Comparison of ENCODE assay signal across 19 cellular contexts in the genomic region with DNA sequence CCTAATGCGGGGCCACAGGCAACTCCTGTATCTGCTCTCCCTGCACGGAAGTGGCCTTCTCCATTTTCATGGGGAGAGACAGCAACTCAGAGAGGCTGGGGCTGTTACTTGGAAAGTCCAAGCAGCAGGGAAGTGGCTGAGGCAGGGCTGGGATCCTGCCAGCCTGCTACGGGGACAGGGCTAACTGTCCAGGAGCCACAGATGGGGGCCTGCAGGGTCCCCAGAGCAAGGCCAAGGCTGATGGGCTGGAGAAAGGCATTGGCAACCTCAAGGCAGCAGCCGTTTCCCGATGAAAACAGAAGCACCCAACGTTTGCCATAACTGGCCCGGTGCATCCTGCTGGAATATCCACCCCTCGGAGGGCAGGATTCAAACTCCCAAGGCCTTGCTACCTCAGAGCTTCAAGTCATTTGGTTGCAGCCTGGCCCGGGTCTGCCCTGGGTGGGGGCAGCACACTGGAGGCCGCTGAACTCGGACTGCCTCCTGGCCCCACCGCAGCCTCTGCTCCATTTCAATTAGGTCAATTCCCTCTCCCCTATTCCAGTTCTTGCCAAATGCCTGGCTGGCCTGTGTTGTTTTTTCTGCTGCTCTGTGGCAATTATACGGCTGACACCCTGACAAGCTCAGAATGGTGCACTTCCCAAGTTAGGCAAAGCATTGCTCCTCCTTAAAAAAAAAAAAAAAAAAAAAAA.
A peak's percentile ranks its signal among the peaks of the same experiment; 100 is the strongest.
DNase-seq lines count a peak whose midpoint lies in the region; ATAC-seq and TF ChIP-seq lines count a peak whose summit lies in the region.
"Had no signal": no experiment of that assay in that cellular context is flagged by ENCODE, and none has a peak within 500 bp of the region (broad histone marks: within the 10 kb centered on the region; RNA-seq: fewer than 3 reads in every experiment).

No MANE protein-coding gene starts in this region.

- no peak for TF ChIP-seq POLR2A in heart left ventricle (IDR thresholded peaks at IDR 0.05)
- no peak for TF ChIP-seq POLR2A in tibial nerve (IDR thresholded peaks at IDR 0.05)

- H3K36me3 ChIP-seq in BLaER1 (no peaks in the 10 kb centered on the region), WERI-Rb-1 (no peaks in the 10 kb centered on the region; the same call in 1 of the 2 replicates), heart left ventricle (no peaks in the 10 kb centered on the region), parathyroid adenoma (ENCODE audit: control insufficient read depth, insufficient read depth, low read length) (no peaks in the 10 kb centered on the region), tibial nerve (no peaks in the 10 kb centered on the region)
- H3K36me3 ChIP-seq: brain microvascular endothelial cell, SJSA1 had no signal

- H3K79me2 ChIP-seq in parathyroid adenoma: no peaks in the 10 kb centered on the region

- no peak for TF ChIP-seq EP300 in tibial nerve (IDR thresholded peaks at IDR 0.05)

- H3K9me3 ChIP-seq in BLaER1 (no peaks in the 10 kb centered on the region), WERI-Rb-1 (ENCODE audit: severe bottlenecking) (no peaks in the 10 kb centered on the region), heart left ventricle (no peaks in the 10 kb centered on the region), parathyroid adenoma (ENCODE audit: control insufficient read depth, low read length) (no peaks in the 10 kb centered on the region), tibial nerve (no peaks in the 10 kb centered on the region)
- H3K9me3 ChIP-seq: SJSA1, testis had no signal

- DNase-seq in WERI-Rb-1: no peak
- peak in 3 of 5 donors; percentile 45 to 79 (median 73) for DNase-seq in heart left ventricle
- DNase-seq in tibial nerve (ENCODE audit: low spot score in 2 of 2): no peak
- no peak for DNase-seq in NCI-H128 (lab: John Stamatoyannopoulos, UW; ENCODE audit: unreplicated experiment)
- DNase-seq in NCI-H446 treated with DMSO at 0.1 percent for 48 hours (lab: John Stamatoyannopoulos, UW): no peak
- DNase-seq: activated naive CD4-positive, alpha-beta T cell treated with anti-CD3 and anti-CD28 coated beads for 36 hours; brain microvascular endothelial cell; COR-L47; effector CD8-positive, alpha-beta T cell; GDM1; GM23248; Kasumi-1; T-helper 9 cell had no signal

- peaks cover 29% of the 10 kb centered on the region for H4K20me1 ChIP-seq in BLaER1

- H3K4me2 ChIP-seq in BLaER1 (peak overlapping the region; percentile 91), parathyroid adenoma (ENCODE audit: low read length) (no peak overlapping the region)

- H3K9ac ChIP-seq in BLaER1 (no peak overlapping the region; the same call in 1 of the 2 replicates), parathyroid adenoma (no peak overlapping the region)
- H3K9ac ChIP-seq: GM23248 had no signal

- peak overlapping the region; percentile 25; the same call in 1 of the 2 replicates for H3K27ac ChIP-seq in BLaER1
- peak overlapping the region; percentile 29; the same call in 1 of the 2 replicates for H3K27ac ChIP-seq in WERI-Rb-1
- H3K27ac ChIP-seq in heart left ventricle: peak overlapping the region in 10 of 12 donors; percentile 37 to 84 (median 67)
- no peak overlapping the region for H3K27ac ChIP-seq in parathyroid adenoma
- peak overlapping the region in 1 of 4 donors; percentile 71 for H3K27ac ChIP-seq in tibial nerve
- H3K27ac ChIP-seq: brain microvascular endothelial cell, GM23248, SJSA1 had no signal

- H3K27me3 ChIP-seq in BLaER1 (peaks cover 12% of the 10 kb centered on the region), WERI-Rb-1 (ENCODE audit: insufficient read depth, low read depth, severe bottlenecking) (no peaks in the 10 kb centered on the region), heart left ventricle (peaks cover 0 to 12% (median 0%) of the 10 kb centered on the region in 9 donors), parathyroid adenoma (ENCODE audit: control insufficient read depth, insufficient read depth, low read length) (no peaks in the 10 kb centered on the region), tibial nerve (peaks cover 0 to under 1% of the 10 kb centered on the region in 2 donors)
- H3K27me3 ChIP-seq: testis had no signal

- no peak for TF ChIP-seq CTCF in WERI-Rb-1 (IDR thresholded peaks at IDR 0.05; ENCODE audit: low read depth, low read length)
- TF ChIP-seq CTCF in heart left ventricle (IDR thresholded peaks at IDR 0.05): no peak
- TF ChIP-seq CTCF in parathyroid adenoma (IDR thresholded peaks at IDR 0.05): no peak
- no peak for TF ChIP-seq CTCF in tibial nerve (IDR thresholded peaks at IDR 0.05)

- ATAC-seq in heart left ventricle (peak; percentile 9 to 64 (median 28)), HG03175 (IDR thresholded peaks at IDR 0.05; ENCODE audit: unreplicated experiment) (no peak)
- ATAC-seq: naive thymus-derived CD8-positive, alpha-beta T cell had no signal

- intact Hi-C loops in heart left ventricle (cut with DNase I): no loop called here

- H2AFZ ChIP-seq in parathyroid adenoma: peak overlapping the region; percentile 25
- H2AFZ ChIP-seq: GM23248 had no signal

- WGBS in heart left ventricle, 4 donors: 68 to 82% (median 76%) methylated on average over 6 to 13 of the region's 13 CpGs
- 43 to 47% methylated on average over 8 to 9 of the region's 13 CpGs for WGBS in tibial nerve, 2 donors

- H3K4me1 ChIP-seq in BLaER1 (peaks cover 96% of the 10 kb centered on the region), heart left ventricle (peaks cover 0 to 23% (median 4%) of the 10 kb centered on the region in 12 donors), parathyroid adenoma (peaks cover 7% of the 10 kb centered on the region), tibial nerve (peaks cover 0 to 32% (median 6%) of the 10 kb centered on the region in 4 donors)
- H3K4me1 ChIP-seq: SJSA1 had no signal

- H3K4me3 ChIP-seq in BLaER1 (no peak overlapping the region), WERI-Rb-1 (ENCODE audit: low read depth, low read length) (no peak overlapping the region), heart left ventricle (peak overlapping the region in 2 of 12 donors; percentile 22 to 28), parathyroid adenoma (ENCODE audit: low read depth, low read length) (no peak overlapping the region), tibial nerve (no peak overlapping the region)
- H3K4me3 ChIP-seq: GM23248, SJSA1, testis had no signal

Comparison
In these comparisons a context has a peak if more than half of its experiments do, and no peak if none do; other contexts are left out.
1. DNase-seq: peak in heart left ventricle (3 of 5); none in WERI-Rb-1 (single experiment), tibial nerve (0 of 2), NCI-H128 (single experiment) and NCI-H446 treated with DMSO at 0.1 percent for 48 hours (single experiment).